12 cellular contexts compared by ENCODE assay signal in the genomic region with DNA sequence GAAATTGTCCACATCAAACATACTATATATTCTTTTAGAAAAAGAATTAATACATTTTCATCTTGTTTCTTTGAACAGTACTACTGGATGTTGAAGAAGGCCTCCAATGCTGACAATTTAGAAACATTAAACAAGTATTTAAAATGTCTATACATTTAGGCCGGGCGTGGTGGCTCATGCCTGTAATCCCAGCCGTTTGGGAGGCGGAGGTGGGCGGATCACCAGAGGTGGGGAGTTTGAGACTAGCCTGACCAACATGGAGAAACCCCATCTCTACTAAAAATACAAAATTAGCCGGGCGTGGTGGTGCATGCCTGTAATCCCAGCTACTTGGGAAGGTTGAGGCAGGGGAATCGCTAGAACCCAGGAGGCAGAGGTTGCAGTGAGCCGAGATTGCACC. TPM values are rescaled to one million over a fixed set of nuclear protein-coding genes. Genes with fewer than 3 reads are reported as not detected.
DNase-seq lines count a peak whose midpoint lies in the region; ATAC-seq, FAIRE-seq and TF ChIP-seq lines count a peak whose summit lies in the region.
"Not testable (repeated sequence)": the region's sequence is repeated elsewhere in the genome, so short reads cannot be mapped to it uniquely, and the experiment has no call there.
"Had no signal": no experiment of that assay in that cellular context is flagged by ENCODE, and none has a peak within 500 bp of the region (broad histone marks: within the 10 kb centered on the region; RNA-seq: fewer than 3 reads in every experiment).

No MANE protein-coding gene starts in this region.

- H3K36me3 ChIP-seq in K562 (ENCODE audit: control insufficient read depth, insufficient read depth, low read length); hepatocyte (replicated peaks; ENCODE audit: insufficient read depth, low read depth); right lobe of liver; psoas muscle (ENCODE audit: insufficient read depth in 1 of 2, low read depth in 1 of 2); upper lobe of right lung: not testable (repeated sequence)

- DNase-seq in A549 (ENCODE audit: low read depth in 1 of 2, low spot score in 1 of 2) = peak in 1 of 2 experiments; percentile 48
- DNase-seq in Caki2 (ENCODE audit: low read depth) = peak; percentile 39
- not testable (repeated sequence) for DNase-seq in LNCaP clone FGC (ENCODE audit: low read depth); hepatocyte (ENCODE audit: low spot score); right lobe of liver; psoas muscle
- peak in 1 of 4 experiments; percentile 74 for DNase-seq in K562 (ENCODE audit: extremely low read depth in 1 of 4, low spot score in 3 of 4)
- peak; percentile 36 for DNase-seq in upper lobe of right lung

- H3K4me2 ChIP-seq in A549 (peak overlapping the region; percentile 79), K562 (ENCODE audit: insufficient read depth, low read length) (peak overlapping the region; percentile 58), hepatocyte (peak overlapping the region; percentile 70)

- not testable (repeated sequence) for FAIRE-seq in A549 (lab: Jason Lieb, UNC); K562 (lab: Jason Lieb, UNC)

- peak in 1 of 2 experiments; percentile 27; a peak in 3 of 6 replicates for ATAC-seq in A549
- peak; percentile 24 for ATAC-seq in K562
- not testable (repeated sequence) for ATAC-seq in right lobe of liver, psoas muscle, upper lobe of right lung

- H3K4me3 ChIP-seq in A549 (peak overlapping the region; percentile 35), LNCaP clone FGC (ENCODE audit: low read depth, low read length) (peak overlapping the region; percentile 48), K562 (peak overlapping the region; percentile 1; the same call in 1 of the 2 replicates), right lobe of liver (peak overlapping the region in 1 of 3 donors; percentile 33), psoas muscle (peak overlapping the region; percentile 9)
- H3K4me3 ChIP-seq in hepatocyte, upper lobe of right lung: not testable (repeated sequence)

- H3K9ac ChIP-seq in K562 (ENCODE audit: insufficient read depth in 1 of 2, low read depth in 2 of 2, low read length in 2 of 2) = peak overlapping the region; percentile 58 to 72; a peak in 3 of 4 replicates

- H3K9me2 ChIP-seq in hepatocyte (replicated peaks; ENCODE audit: insufficient read depth) = not testable (repeated sequence)

- H3K79me2 ChIP-seq in K562 (ENCODE audit: control insufficient read depth, insufficient read depth, low read length) = peaks cover 95% of the 10 kb centered on the region
- H3K79me2 ChIP-seq in hepatocyte = peaks cover 87% of the 10 kb centered on the region

- in situ Hi-C loops in Caki2 (cut with HindIII; ENCODE audit: low pct_unique_long_range_greater_than_20kb, low sequenced_read_pairs); K562 (cut with MboI): not testable (repeated sequence)

- H3K9me3 ChIP-seq in A549; K562 (replicated peaks; ENCODE audit: control insufficient read depth, insufficient read depth, low read depth, low read length); hepatocyte (ENCODE audit: low read depth); right lobe of liver; psoas muscle; upper lobe of right lung: not testable (repeated sequence)

- H3K4me1 ChIP-seq in A549 = peaks cover 53% of the 10 kb centered on the region
- peaks cover 24 to 41% of the 10 kb centered on the region in 2 experiments for H3K4me1 ChIP-seq in K562 (replicated peaks in 1 of 2; ENCODE audit: control insufficient read depth in 2 of 2, insufficient read depth in 2 of 2, low read length in 2 of 2)
- peaks cover 28% of the 10 kb centered on the region for H3K4me1 ChIP-seq in hepatocyte (ENCODE audit: insufficient read depth)
- H3K4me1 ChIP-seq in right lobe of liver = peaks cover 0 to 78% (median 7%) of the 10 kb centered on the region in 4 donors
- peaks cover 58% of the 10 kb centered on the region for H3K4me1 ChIP-seq in psoas muscle
- not testable (repeated sequence) for H3K4me1 ChIP-seq in upper lobe of right lung

- POLR2A ChIA-PET in A549 (lab: Yijun Ruan, JAX) = interaction anchor here (3.1 kb wide), 1 partner anchor 8 kb away, joined by 32 read pairs; a partner anchor contains a TSS
- POLR2A ChIA-PET in K562 (lab: Yijun Ruan, JAX) = interaction anchor here (2.7 kb wide), 1 partner anchor 8 kb away, joined by 24 read pairs; a partner anchor contains a TSS

- WGBS in A549 (ENCODE audit: missing lambda C conversion rate) = 2% methylated on average over 9 of the region's 9 CpGs
- WGBS in K562 (ENCODE audit: insufficient coverage, low coverage, missing lambda C conversion rate) = 4% methylated on average over 9 of the region's 9 CpGs
- WGBS in hepatocyte (ENCODE audit: low lambda C conversion rate, missing lambda C conversion rate) = 73% methylated on average over 9 of the region's 9 CpGs
- WGBS in right lobe of liver (ENCODE audit: insufficient coverage, low coverage, low lambda C conversion rate, missing lambda C conversion rate) = 42% methylated on average over 7 of the region's 9 CpGs
- 87 to 92% (median 90%) methylated on average over 9 of the region's 9 CpGs for WGBS in psoas muscle, 3 donors

- TF ChIP-seq POLR2A in A549 (IDR thresholded peaks at IDR 0.05; ENCODE audit: low read length); K562 (conservative IDR thresholded peaks at IDR 0.05); right lobe of liver (IDR thresholded peaks at IDR 0.05): not testable (repeated sequence)

- not testable (repeated sequence) for H4K20me1 ChIP-seq in K562 (replicated peaks; ENCODE audit: control insufficient read depth, insufficient read depth, low read length); hepatocyte (ENCODE audit: insufficient read depth, poor library complexity, severe bottlenecking)

- CTCF ChIA-PET in A549 (lab: Yijun Ruan, JAX) = interaction anchor here (3.4 kb wide), 1 partner anchor 13 kb away, joined by 8 read pairs; no protein-coding TSS in a partner anchor
- CTCF ChIA-PET in K562 (lab: Yijun Ruan, JAX; ENCODE audit: low intra/inter-chr PET ratio) = not testable (repeated sequence)

- peak overlapping the region; percentile 78 to 86 for H3K27ac ChIP-seq in A549
- peak overlapping the region; percentile 69; the same call in 2 of the 3 replicates for H3K27ac ChIP-seq in K562 (ENCODE audit: extremely low read depth, low read depth, low read length)
- H3K27ac ChIP-seq in hepatocyte = peak overlapping the region; percentile 87
- H3K27ac ChIP-seq in right lobe of liver = peak overlapping the region; percentile 20 to 63 (median 53)
- H3K27ac ChIP-seq in psoas muscle = peak overlapping the region; percentile 51
- H3K27ac ChIP-seq in upper lobe of right lung = not testable (repeated sequence)

- not testable (repeated sequence) for TF ChIP-seq CTCF in A549 (IDR thresholded peaks at IDR 0.05); LNCaP clone FGC (IDR thresholded peaks at IDR 0.05; ENCODE audit: control insufficient read depth, extremely low read depth, insufficient read depth); K562 (IDR thresholded peaks at IDR 0.05 in 2 of 3, conservative IDR thresholded peaks at IDR 0.05 in 1 of 3; ENCODE audit: insufficient read depth in 2 of 3, low read depth in 1 of 3, low read length in 3 of 3); hepatocyte (IDR thresholded peaks at IDR 0.05; ENCODE audit: poor library complexity); right lobe of liver (IDR thresholded peaks at IDR 0.05); psoas muscle (IDR thresholded peaks at IDR 0.05); upper lobe of right lung (IDR thresholded peaks at IDR 0.05)

- intact Hi-C loops in K562 (cut with micrococcal nuclease); right lobe of liver (cut with DNase I); upper lobe of right lung (cut with DNase I): not testable (repeated sequence)
- intact Hi-C loops in psoas muscle (cut with DNase I) = loop anchor here in 1 of 2 donors (5.0 kb wide), 1 partner anchor 107 kb away; no protein-coding TSS in a partner anchor

- peak overlapping the region; percentile 40 for H2AFZ ChIP-seq in K562 (ENCODE audit: low read depth, low read length)
- not testable (repeated sequence) for H2AFZ ChIP-seq in hepatocyte

- TF ChIP-seq RAD21 in A549 (conservative IDR thresholded peaks at IDR 0.05 in 1 of 2, IDR thresholded peaks at IDR 0.05 in 1 of 2); K562 (CRISPR knock-in tag; conservative IDR thresholded peaks at IDR 0.05 in 1 of 2, IDR thresholded peaks at IDR 0.05 in 1 of 2): not testable (repeated sequence)

- BruUV-seq in K562 (replicated peaks; lab: Mats Ljungman, UMichigan) = not testable (repeated sequence)

- not testable (repeated sequence) for TF ChIP-seq EP300 in A549 (IDR thresholded peaks at IDR 0.05); K562 (IDR thresholded peaks at IDR 0.05; ENCODE audit: low read length)

- H3K9me1 ChIP-seq in K562 (ENCODE audit: control insufficient read depth, insufficient read depth, low read length) = not testable (repeated sequence)

- not testable (repeated sequence) for H3K27me3 ChIP-seq in K562 (ENCODE audit: control insufficient read depth in 2 of 2, insufficient read depth in 2 of 2, low read length in 2 of 2); hepatocyte; right lobe of liver; psoas muscle (ENCODE audit: insufficient read depth in 3 of 3, low read length in 2 of 3); upper lobe of right lung

RNA-seq across cellular contexts. Expression of a gene that starts 7.6 kb away (rescaled TPM):
- polyA plus RNA-seq in A549 (2011; rRNA removed) (74.7 and 86.8 TPM in 2 replicates), A549 (2017; fragmentation: RNase III; extraction: RNeasy Plus Mini Kit Qiagen cat#74134 plus additional on column Dnase treatment) (34.4 to 39.9 TPM (median 38.4 TPM) in 3 replicates), K562 (2011; rRNA removed) (91.6 and 102 TPM in 2 replicates), K562 (2014; fragmentation: Illumina TruSeq; extraction: Trizol) (54.3 and 59.1 TPM in 2 replicates), K562 (2014; fragmentation: Nextera tagmentation; extraction: Ambion mirVana) (10 to 100 TPM; 19.1 to 24.5 TPM), K562 (2014; rRNA removed) (41.1 and 45.6 TPM in 2 replicates), hepatocyte (50.3 and 62.7 TPM in 2 replicates), psoas muscle (100 to 1,000 TPM in 2 of 3 donors, 10 to 100 TPM in 1; 71.0 to 369 (median 240) TPM)
- 22.1 and 22.3 TPM in 2 replicates for polyA plus RNA-seq in A549 (2012; cell fraction: cytosol; rRNA removed)
- 7.5 and 14.0 TPM in 2 replicates for polyA plus RNA-seq in A549 (2012; cell fraction: nucleus; rRNA removed)
- 38.0 and 48.4 TPM in 2 replicates for polyA minus RNA-seq in A549 (2011; rRNA and poly(A)+ RNA removed)
- 69.3 and 75.1 TPM in 2 replicates for total RNA-seq in Caki2 (2014; rRNA removed; shearing (Covaris generic); ENCODE audit: low replicate concordance)
- total RNA-seq in K562 (2011; cell fraction: chromatin; rRNA removed; ENCODE audit: low replicate concordance) = 162 and 343 TPM in 2 replicates
- 39.9 and 60.4 TPM in 2 replicates for total RNA-seq in K562 (2011; cell fraction: nucleolus; rRNA removed)
- 128 and 216 TPM in 2 replicates for total RNA-seq in K562 (2011; cell fraction: nucleoplasm; rRNA removed)
- total RNA-seq in K562 (2014; rRNA removed) (46.2 and 46.3 TPM in 2 replicates), K562 (2014; rRNA removed; fragmentation: Illumina TruSeq; extraction: Trizol) (61.9 and 73.9 TPM in 2 replicates), K562 (2015; rRNA removed; fragmentation: Illumina TruSeq; extraction: Trizol) (56.4 and 57.8 TPM in 2 replicates), K562 (2021) (40.6 and 42.8 TPM in 2 replicates), hepatocyte (69.4 and 72.8 TPM in 2 replicates), right lobe of liver (10 to 100 TPM; 35.8 to 65.9 (median 48.8) TPM), psoas muscle (100 to 1,000 TPM; 259 to 396 (median 327) TPM), upper lobe of right lung (49.9 TPM)
- polyA plus RNA-seq in K562 (2011; cell fraction: cytosol; rRNA removed) = 31.7 and 76.1 TPM in 2 replicates
- polyA plus RNA-seq in K562 (2011; cell fraction: nucleus; rRNA removed) = 48.5 and 76.7 TPM in 2 replicates
- 38.9 and 42.2 TPM in 2 replicates for polyA plus RNA-seq in K562 (2012)
- 217 and 260 TPM in 2 replicates for polyA minus RNA-seq in K562 (2011; rRNA and poly(A)+ RNA removed)
- polyA minus RNA-seq in K562 (2011; cell fraction: cytosol; rRNA and poly(A)+ RNA removed) = 41.2 and 59.6 TPM in 2 replicates
- 79.4 and 146 TPM in 2 replicates for polyA minus RNA-seq in K562 (2011; cell fraction: nucleus; rRNA and poly(A)+ RNA removed)

RNA-seq across cellular contexts. Expression of a gene that starts 8.0 kb away (rescaled TPM):
- polyA plus RNA-seq in A549 (2011; rRNA removed) (98.9 and 120 TPM in 2 replicates), A549 (2017; fragmentation: RNase III; extraction: RNeasy Plus Mini Kit Qiagen cat#74134 plus additional on column Dnase treatment) (49.5 to 53.0 TPM (median 49.7 TPM) in 3 replicates), K562 (2011; rRNA removed) (157 and 179 TPM in 2 replicates), K562 (2014; fragmentation: Illumina TruSeq; extraction: Trizol) (131 and 138 TPM in 2 replicates), K562 (2014; fragmentation: Nextera tagmentation; extraction: Ambion mirVana) (100 to 1,000 TPM in 1 of 2 experiments, 10 to 100 TPM in 1; 70.7 to 154 TPM), K562 (2014; rRNA removed) (106 and 126 TPM in 2 replicates), hepatocyte (188 and 215 TPM in 2 replicates), psoas muscle (100 to 1,000 TPM in 2 of 3 donors, 10 to 100 TPM in 1; 94.0 to 153 (median 122) TPM)
- 26.4 and 27.7 TPM in 2 replicates for polyA plus RNA-seq in A549 (2012; cell fraction: cytosol; rRNA removed)
- 11.7 and 15.3 TPM in 2 replicates for polyA plus RNA-seq in A549 (2012; cell fraction: nucleus; rRNA removed)
- 13.2 and 14.1 TPM in 2 replicates for polyA minus RNA-seq in A549 (2011; rRNA and poly(A)+ RNA removed)
- total RNA-seq in Caki2 (2014; rRNA removed; shearing (Covaris generic); ENCODE audit: low replicate concordance) = 265 and 267 TPM in 2 replicates
- 10.2 and 19.5 TPM in 2 replicates for total RNA-seq in K562 (2011; cell fraction: chromatin; rRNA removed; ENCODE audit: low replicate concordance)
- total RNA-seq in K562 (2011; cell fraction: nucleolus; rRNA removed) = 17.8 and 19.7 TPM in 2 replicates
- total RNA-seq in K562 (2011; cell fraction: nucleoplasm; rRNA removed) = 19.3 and 32.5 TPM in 2 replicates
- total RNA-seq in K562 (2014; rRNA removed) (102 and 122 TPM in 2 replicates), K562 (2014; rRNA removed; fragmentation: Illumina TruSeq; extraction: Trizol) (168 and 186 TPM in 2 replicates), K562 (2015; rRNA removed; fragmentation: Illumina TruSeq; extraction: Trizol) (134 and 144 TPM in 2 replicates), K562 (2021) (172 and 190 TPM in 2 replicates), hepatocyte (137 and 170 TPM in 2 replicates), right lobe of liver (100 to 1,000 TPM in 5 of 6 experiments, 10 to 100 TPM in 1; 85.2 to 198 (median 142) TPM), psoas muscle (100 to 1,000 TPM; 112 to 207 (median 181) TPM), upper lobe of right lung (40.5 TPM)
- 51.8 and 85.0 TPM in 2 replicates for polyA plus RNA-seq in K562 (2011; cell fraction: cytosol; rRNA removed)
- 19.6 and 37.3 TPM in 2 replicates for polyA plus RNA-seq in K562 (2011; cell fraction: nucleus; rRNA removed)
- polyA plus RNA-seq in K562 (2012) = 107 and 192 TPM in 2 replicates
- polyA minus RNA-seq in K562 (2011; rRNA and poly(A)+ RNA removed) = 46.7 and 50.5 TPM in 2 replicates
- 27.2 and 32.7 TPM in 2 replicates for polyA minus RNA-seq in K562 (2011; cell fraction: cytosol; rRNA and poly(A)+ RNA removed)
- polyA minus RNA-seq in K562 (2011; cell fraction: nucleus; rRNA and poly(A)+ RNA removed) = 11.2 and 14.2 TPM in 2 replicates

RNA-seq across cellular contexts. Expression of a gene that starts 15.0 kb away (rescaled TPM):
- 0.18 and 0.20 TPM in 2 replicates for polyA plus RNA-seq in A549 (2011; rRNA removed)
- polyA plus RNA-seq in A549 (2012; cell fraction: cytosol; rRNA removed) = 0.01 and 0.08 TPM in 2 replicates
- polyA plus RNA-seq in A549 (2012; cell fraction: nucleus; rRNA removed) = 0.07 and 0.09 TPM in 2 replicates
- 0.03 to 0.08 TPM (median 0.04 TPM) in 3 replicates for polyA plus RNA-seq in A549 (2017; fragmentation: RNase III; extraction: RNeasy Plus Mini Kit Qiagen cat#74134 plus additional on column Dnase treatment)
- 0.10 and 0.54 TPM in 2 replicates for polyA minus RNA-seq in A549 (2011; rRNA and poly(A)+ RNA removed)
- total RNA-seq in Caki2 (2014; rRNA removed; shearing (Covaris generic); ENCODE audit: low replicate concordance) = 0.20 TPM in 1 of 2 replicates, not detected in the other
- 1.3 and 2.1 TPM in 2 replicates for total RNA-seq in K562 (2011; cell fraction: chromatin; rRNA removed; ENCODE audit: low replicate concordance)
- total RNA-seq in K562 (2011; cell fraction: nucleolus; rRNA removed) = 0.39 and 0.83 TPM in 2 replicates
- total RNA-seq in K562 (2011; cell fraction: nucleoplasm; rRNA removed) = 1.1 and 2.1 TPM in 2 replicates
- total RNA-seq in K562 (2014; rRNA removed) = 0.24 and 0.86 TPM in 2 replicates
- 0.29 and 0.32 TPM in 2 replicates for total RNA-seq in K562 (2014; rRNA removed; fragmentation: Illumina TruSeq; extraction: Trizol)
- 0.11 and 0.14 TPM in 2 replicates for total RNA-seq in K562 (2015; rRNA removed; fragmentation: Illumina TruSeq; extraction: Trizol)
- total RNA-seq in K562 (2021) = 0.20 and 0.22 TPM in 2 replicates
- 0.21 and 0.54 TPM in 2 replicates for polyA plus RNA-seq in K562 (2011; rRNA removed)
- polyA plus RNA-seq in K562 (2011; cell fraction: cytosol; rRNA removed) = 0.12 and 0.13 TPM in 2 replicates
- 0.34 and 0.38 TPM in 2 replicates for polyA plus RNA-seq in K562 (2011; cell fraction: nucleus; rRNA removed)
- polyA plus RNA-seq in K562 (2012) = 0.12 and 0.65 TPM in 2 replicates
- 0.25 and 0.26 TPM in 2 replicates for polyA plus RNA-seq in K562 (2014; fragmentation: Illumina TruSeq; extraction: Trizol)
- polyA plus RNA-seq in K562 (2014; fragmentation: Nextera tagmentation; extraction: Ambion mirVana) = under 1 TPM; 0.21 to 0.39 TPM
- polyA plus RNA-seq in K562 (2014; rRNA removed) = 0.08 and 0.11 TPM in 2 replicates
- polyA minus RNA-seq in K562 (2011; rRNA and poly(A)+ RNA removed) = 0.24 and 0.28 TPM in 2 replicates
- not detected in 2 replicates for polyA minus RNA-seq in K562 (2011; cell fraction: cytosol; rRNA and poly(A)+ RNA removed)
- polyA minus RNA-seq in K562 (2011; cell fraction: nucleus; rRNA and poly(A)+ RNA removed) = 0.22 and 0.27 TPM in 2 replicates
- 0.93 and 1.4 TPM in 2 replicates for total RNA-seq in hepatocyte
- 1.0 and 1.5 TPM in 2 replicates for polyA plus RNA-seq in hepatocyte
- 1 to 10 TPM in 3 of 6 experiments, under 1 TPM in 3; 0.43 to 5.8 (median 1.5) TPM for total RNA-seq in right lobe of liver
- total RNA-seq in psoas muscle = under 1 TPM; 0.17 to 0.54 (median 0.20) TPM
- polyA plus RNA-seq in psoas muscle = under 1 TPM; 0.01 to 0.10 (median 0.09) TPM
- 0.29 TPM for total RNA-seq in upper lobe of right lung
- total RNA-seq: A172, H1 had no signal
- polyA plus RNA-seq: CD14-positive monocyte; CD4-positive, alpha-beta memory T cell had no signal
